15 cellular contexts compared by ENCODE assay signal in genomic region chr6:42394881-42395620, GRCh38. TPM values are rescaled to one million over a fixed set of nuclear protein-coding genes. Genes with fewer than 3 reads are reported as not detected.
A peak's percentile ranks its signal among the peaks of the same experiment; 100 is the strongest.
DNase-seq lines count a peak whose midpoint lies in the region; ATAC-seq lines count a peak whose summit lies in the region.
"Had no signal": no experiment of that assay in that cellular context is flagged by ENCODE, and none has a peak within 500 bp of the region (broad histone marks: within the 10 kb centered on the region; RNA-seq: fewer than 3 reads in every experiment).

No MANE protein-coding gene starts in this region.

- H3K4me3 Mint-ChIP-seq in CD4-positive, alpha-beta memory T cell = peak overlapping the region in 7 of 8 donors; percentile 35 to 79 (median 53)
- peak overlapping the region; percentile 20 for H3K4me3 Mint-ChIP-seq in activated T-helper 17 cell treated with anti-CD3 and anti-CD28 coated beads, Interleukin-2, amount 50 U/mL, for 72 hours

- intact Hi-C loops in CD4-positive, alpha-beta memory T cell (cut with micrococcal nuclease) = no loop called here
- intact Hi-C loops in sciatic nerve (cut with DNase I) = no loop called here

- H3K27ac ChIP-seq in CD4-positive, alpha-beta memory T cell (ENCODE audit: low read depth, low read length) = no peak overlapping the region
- peak overlapping the region; percentile 73 for H3K27ac ChIP-seq in Karpas-422 (ENCODE audit: low read length)
- H3K27ac ChIP-seq: C4-2B, testis had no signal

- no peaks in the 10 kb centered on the region for H3K27me3 ChIP-seq in CD4-positive, alpha-beta memory T cell (ENCODE audit: insufficient read depth, low read length)
- H3K27me3 ChIP-seq in Karpas-422 (ENCODE audit: low read length) = no peaks in the 10 kb centered on the region
- H3K27me3 ChIP-seq: testis had no signal

- H3K27ac Mint-ChIP-seq in CD4-positive, alpha-beta memory T cell = peak overlapping the region; percentile 57 to 92 (median 82)
- peak overlapping the region; percentile 37 for H3K27ac Mint-ChIP-seq in activated T-helper 17 cell treated with anti-CD3 and anti-CD28 coated beads, Interleukin-2, amount 50 U/mL, for 72 hours

- H3K9me3 Mint-ChIP-seq in CD4-positive, alpha-beta memory T cell = no peaks in the 10 kb centered on the region
- H3K9me3 Mint-ChIP-seq in activated T-helper 17 cell treated with anti-CD3 and anti-CD28 coated beads, Interleukin-2, amount 50 U/mL, for 72 hours = no peaks in the 10 kb centered on the region

- no peak for ATAC-seq in activated T-helper 17 cell treated with anti-CD3 and anti-CD28 coated beads, Interleukin-2, amount 50 U/mL, for 72 hours (replicated peaks)
- ATAC-seq in sciatic nerve = no peak
- ATAC-seq in HG03108 (IDR thresholded peaks at IDR 0.05; ENCODE audit: unreplicated experiment) = no peak
- ATAC-seq in HG03354 (IDR thresholded peaks at IDR 0.05; ENCODE audit: poor library complexity, severe bottlenecking, unreplicated experiment) = no peak
- ATAC-seq: Right ventricle myocardium inferior had no signal

- H3K79me2 ChIP-seq in Karpas-422 (ENCODE audit: low read length) = peaks cover 100% of the 10 kb centered on the region

- H3K36me3 Mint-ChIP-seq in CD4-positive, alpha-beta memory T cell = peaks cover 3 to 21% of the 10 kb centered on the region in 2 donors
- H3K36me3 Mint-ChIP-seq in activated T-helper 17 cell treated with anti-CD3 and anti-CD28 coated beads, Interleukin-2, amount 50 U/mL, for 72 hours (ENCODE audit: low read depth) = peaks cover 5% of the 10 kb centered on the region

- peak overlapping the region; percentile 54 for H3K9ac ChIP-seq in Karpas-422 (ENCODE audit: low read length)

- no peaks in the 10 kb centered on the region for H3K36me3 ChIP-seq in CD4-positive, alpha-beta memory T cell (ENCODE audit: insufficient read depth, low read length)
- H3K36me3 ChIP-seq in Karpas-422 (ENCODE audit: insufficient read depth, low read length) = no peaks in the 10 kb centered on the region
- H3K36me3 ChIP-seq: HAP-1 had no signal

- peak overlapping the region; percentile 60 for H3K4me2 ChIP-seq in Karpas-422 (ENCODE audit: low read depth, low read length, poor library complexity, severe bottlenecking)

- no peaks in the 10 kb centered on the region for H3K27me3 Mint-ChIP-seq in CD4-positive, alpha-beta memory T cell
- no peaks in the 10 kb centered on the region for H3K27me3 Mint-ChIP-seq in activated T-helper 17 cell treated with anti-CD3 and anti-CD28 coated beads, Interleukin-2, amount 50 U/mL, for 72 hours

- CTCF ChIA-PET in CD4-positive, alpha-beta memory T cell (lab: Charles Lee; ENCODE audit: partially characterized antibody) = interaction anchor here (1.0 kb wide), 1 partner anchor 114 kb away, joined by 3 read pairs; no protein-coding TSS in a partner anchor

- no peaks in the 10 kb centered on the region for H3K9me2 ChIP-seq in Karpas-422 (replicated peaks; ENCODE audit: insufficient read depth, low read length)

- H3K4me1 Mint-ChIP-seq in CD4-positive, alpha-beta memory T cell = peaks cover 72 to 97% (median 82%) of the 10 kb centered on the region in 4 donors
- H3K4me1 Mint-ChIP-seq in activated T-helper 17 cell treated with anti-CD3 and anti-CD28 coated beads, Interleukin-2, amount 50 U/mL, for 72 hours = peaks cover 50% of the 10 kb centered on the region

- H2AFZ ChIP-seq in Karpas-422 (ENCODE audit: low read length) = no peak overlapping the region

- H3K4me1 ChIP-seq in CD4-positive, alpha-beta memory T cell (ENCODE audit: insufficient read depth, low read length) = peaks cover 85% of the 10 kb centered on the region
- peaks cover 100% of the 10 kb centered on the region for H3K4me1 ChIP-seq in Karpas-422 (ENCODE audit: low read length)

- DNase-seq in CD4-positive, alpha-beta memory T cell = no peak
- DNase-seq in Karpas-422 (peak; percentile 64), middle frontal gyrus (ENCODE audit: extremely low spot score, low spot score) (peak; percentile 34), sciatic nerve (ENCODE audit: low spot score) (no peak)
- DNase-seq in stimulated activated CD4-positive, alpha-beta T cell treated with anti-CD3 and anti-CD28 coated beads, Interleukin-12 subunit alpha, Interleukin-12 subunit beta, amount 100 ng/mL, for 4 hours = no peak
- DNase-seq: NCI-H146, NCI-H524, T1000, testis had no signal

- POLR2A ChIA-PET in CD4-positive, alpha-beta memory T cell (lab: Charles Lee; ENCODE audit: partially characterized antibody) = no interaction called here

- no peaks in the 10 kb centered on the region; the same call in 1 of the 2 replicates for H4K20me1 ChIP-seq in Karpas-422 (ENCODE audit: insufficient read depth, low read depth, low read length)

- H3K4me3 ChIP-seq in CD4-positive, alpha-beta memory T cell (ENCODE audit: low read length in 2 of 2) = no peak overlapping the region
- H3K4me3 ChIP-seq in Karpas-422 (ENCODE audit: low read length) = peak overlapping the region; percentile 33
- H3K4me3 ChIP-seq: HAP-1, testis had no signal

- H3K9me3 ChIP-seq in CD4-positive, alpha-beta memory T cell (ENCODE audit: control insufficient read depth in 1 of 2, low read length in 2 of 2) = no peaks in the 10 kb centered on the region
- H3K9me3 ChIP-seq in Karpas-422 (ENCODE audit: low read length) = no peaks in the 10 kb centered on the region
- H3K9me3 ChIP-seq: HAP-1, testis had no signal

RNA-seq across cellular contexts. Expression of gene TRERF1, which starts 56.7 kb away (rescaled TPM):
- 10 to 100 TPM; 25.9 to 28.3 TPM for total RNA-seq in CD4-positive, alpha-beta memory T cell
- 1 to 10 TPM; 1.1 to 8.8 TPM for polyA plus RNA-seq in CD4-positive, alpha-beta memory T cell
- 30.2 and 32.7 TPM in 2 replicates for total RNA-seq in Karpas-422 (2014; rRNA removed; shearing (Covaris generic); ENCODE audit: low replicate concordance)
- total RNA-seq in activated T-helper 17 cell treated with anti-CD3 and anti-CD28 coated beads, Interleukin-2, amount 50 U/mL, for 72 hours = 10 to 100 TPM; 16.6 to 32.4 TPM
- 7.0 TPM for total RNA-seq in sciatic nerve

Comparison
In these comparisons a context has a peak if more than half of its experiments do, and no peak if none do; other contexts are left out.
1. DNase-seq: peak in Karpas-422 (single experiment) and middle frontal gyrus (single experiment); none in CD4-positive, alpha-beta memory T cell (0 of 5), sciatic nerve (single experiment) and stimulated activated CD4-positive, alpha-beta T cell treated with anti-CD3 and anti-CD28 coated beads, Interleukin-12 subunit alpha, Interleukin-12 subunit beta, amount 100 ng/mL, for 4 hours (single experiment).